3 cellular contexts compared by ENCODE assay signal in the genomic region with DNA sequence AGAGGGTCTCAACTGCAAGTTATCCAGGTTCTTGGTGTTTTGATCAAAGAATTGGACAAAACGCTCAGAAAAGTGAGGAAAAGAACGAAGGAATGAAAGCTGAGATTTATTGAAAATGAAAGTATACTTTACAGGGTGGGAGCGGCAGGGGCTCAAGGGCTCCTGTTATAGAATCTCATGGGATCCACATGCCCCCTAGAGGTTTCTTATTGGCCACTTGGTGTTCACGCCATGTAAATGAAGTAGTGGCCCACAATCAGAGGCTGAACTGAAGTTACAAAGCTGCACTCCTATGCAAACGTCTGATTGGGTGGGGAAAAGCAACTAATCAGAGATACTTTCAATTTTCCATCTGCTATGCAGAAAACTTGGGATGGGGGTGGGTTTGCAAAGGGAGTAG.
TF ChIP-seq lines count a peak whose summit lies in the region.

No MANE protein-coding gene starts in this region.

TF ChIP-seq in SK-N-SH, 30 proteins besides CTCF, POLR2A, EP300 and RAD21 (continued from another document and continues in another):
- TF ChIP-seq, protein P1, sequence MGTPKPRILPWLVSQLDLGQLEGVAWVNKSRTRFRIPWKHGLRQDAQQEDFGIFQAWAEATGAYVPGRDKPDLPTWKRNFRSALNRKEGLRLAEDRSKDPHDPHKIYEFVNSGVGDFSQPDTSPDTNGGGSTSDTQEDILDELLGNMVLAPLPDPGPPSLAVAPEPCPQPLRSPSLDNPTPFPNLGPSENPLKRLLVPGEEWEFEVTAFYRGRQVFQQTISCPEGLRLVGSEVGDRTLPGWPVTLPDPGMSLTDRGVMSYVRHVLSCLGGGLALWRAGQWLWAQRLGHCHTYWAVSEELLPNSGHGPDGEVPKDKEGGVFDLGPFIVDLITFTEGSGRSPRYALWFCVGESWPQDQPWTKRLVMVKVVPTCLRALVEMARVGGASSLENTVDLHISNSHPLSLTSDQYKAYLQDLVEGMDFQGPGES (IDR thresholded peaks at IDR 0.05; ENCODE audit: low read depth, low read length): no peak
- TF ChIP-seq, protein P2, sequence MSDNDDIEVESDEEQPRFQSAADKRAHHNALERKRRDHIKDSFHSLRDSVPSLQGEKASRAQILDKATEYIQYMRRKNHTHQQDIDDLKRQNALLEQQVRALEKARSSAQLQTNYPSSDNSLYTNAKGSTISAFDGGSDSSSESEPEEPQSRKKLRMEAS (IDR thresholded peaks at IDR 0.05; ENCODE audit: low read depth): no peak
- TF ChIP-seq GATA2 (CRISPR knock-in tag; IDR thresholded peaks at IDR 0.05): no peak
- no peak for TF ChIP-seq MEF2A (IDR thresholded peaks at IDR 0.05; ENCODE audit: borderline replicate concordance, low read depth)
- TF ChIP-seq FOSL2 (IDR thresholded peaks at IDR 0.05; ENCODE audit: borderline replicate concordance, low read depth): no peak
- no peak for TF ChIP-seq FOXJ3 (CRISPR knock-in tag; IDR thresholded peaks at IDR 0.05)
- TF ChIP-seq NFIC (IDR thresholded peaks at IDR 0.05; ENCODE audit: borderline replicate concordance): no peak
- no peak for TF ChIP-seq EZH2phosphoT487 (IDR thresholded peaks at IDR 0.05; ENCODE audit: borderline replicate concordance, low read depth)
- TF ChIP-seq NRF1 (IDR thresholded peaks at IDR 0.05; ENCODE audit: low read depth, low read length): no peak
- TF ChIP-seq SIN3A (IDR thresholded peaks at IDR 0.05; ENCODE audit: borderline replicate concordance, low read depth, low read length): no peak
- TF ChIP-seq TEAD4 (IDR thresholded peaks at IDR 0.05; ENCODE audit: borderline replicate concordance, insufficient read depth): no peak
- no peak for TF ChIP-seq YY1 (IDR thresholded peaks at IDR 0.05; ENCODE audit: low read depth)
- TF ChIP-seq, protein P3, sequence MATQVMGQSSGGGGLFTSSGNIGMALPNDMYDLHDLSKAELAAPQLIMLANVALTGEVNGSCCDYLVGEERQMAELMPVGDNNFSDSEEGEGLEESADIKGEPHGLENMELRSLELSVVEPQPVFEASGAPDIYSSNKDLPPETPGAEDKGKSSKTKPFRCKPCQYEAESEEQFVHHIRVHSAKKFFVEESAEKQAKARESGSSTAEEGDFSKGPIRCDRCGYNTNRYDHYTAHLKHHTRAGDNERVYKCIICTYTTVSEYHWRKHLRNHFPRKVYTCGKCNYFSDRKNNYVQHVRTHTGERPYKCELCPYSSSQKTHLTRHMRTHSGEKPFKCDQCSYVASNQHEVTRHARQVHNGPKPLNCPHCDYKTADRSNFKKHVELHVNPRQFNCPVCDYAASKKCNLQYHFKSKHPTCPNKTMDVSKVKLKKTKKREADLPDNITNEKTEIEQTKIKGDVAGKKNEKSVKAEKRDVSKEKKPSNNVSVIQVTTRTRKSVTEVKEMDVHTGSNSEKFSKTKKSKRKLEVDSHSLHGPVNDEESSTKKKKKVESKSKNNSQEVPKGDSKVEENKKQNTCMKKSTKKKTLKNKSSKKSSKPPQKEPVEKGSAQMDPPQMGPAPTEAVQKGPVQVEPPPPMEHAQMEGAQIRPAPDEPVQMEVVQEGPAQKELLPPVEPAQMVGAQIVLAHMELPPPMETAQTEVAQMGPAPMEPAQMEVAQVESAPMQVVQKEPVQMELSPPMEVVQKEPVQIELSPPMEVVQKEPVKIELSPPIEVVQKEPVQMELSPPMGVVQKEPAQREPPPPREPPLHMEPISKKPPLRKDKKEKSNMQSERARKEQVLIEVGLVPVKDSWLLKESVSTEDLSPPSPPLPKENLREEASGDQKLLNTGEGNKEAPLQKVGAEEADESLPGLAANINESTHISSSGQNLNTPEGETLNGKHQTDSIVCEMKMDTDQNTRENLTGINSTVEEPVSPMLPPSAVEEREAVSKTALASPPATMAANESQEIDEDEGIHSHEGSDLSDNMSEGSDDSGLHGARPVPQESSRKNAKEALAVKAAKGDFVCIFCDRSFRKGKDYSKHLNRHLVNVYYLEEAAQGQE (IDR thresholded peaks at IDR 0.05; ENCODE audit: low read depth, low read length): no peak

TF ChIP-seq in SK-N-SH treated with all-trans-retinoic acid at 6 μM for 48 hours, 23 proteins besides CTCF, POLR2A, EP300 and RAD21 (continued from another document and continues in another):
- TF ChIP-seq, protein P4, sequence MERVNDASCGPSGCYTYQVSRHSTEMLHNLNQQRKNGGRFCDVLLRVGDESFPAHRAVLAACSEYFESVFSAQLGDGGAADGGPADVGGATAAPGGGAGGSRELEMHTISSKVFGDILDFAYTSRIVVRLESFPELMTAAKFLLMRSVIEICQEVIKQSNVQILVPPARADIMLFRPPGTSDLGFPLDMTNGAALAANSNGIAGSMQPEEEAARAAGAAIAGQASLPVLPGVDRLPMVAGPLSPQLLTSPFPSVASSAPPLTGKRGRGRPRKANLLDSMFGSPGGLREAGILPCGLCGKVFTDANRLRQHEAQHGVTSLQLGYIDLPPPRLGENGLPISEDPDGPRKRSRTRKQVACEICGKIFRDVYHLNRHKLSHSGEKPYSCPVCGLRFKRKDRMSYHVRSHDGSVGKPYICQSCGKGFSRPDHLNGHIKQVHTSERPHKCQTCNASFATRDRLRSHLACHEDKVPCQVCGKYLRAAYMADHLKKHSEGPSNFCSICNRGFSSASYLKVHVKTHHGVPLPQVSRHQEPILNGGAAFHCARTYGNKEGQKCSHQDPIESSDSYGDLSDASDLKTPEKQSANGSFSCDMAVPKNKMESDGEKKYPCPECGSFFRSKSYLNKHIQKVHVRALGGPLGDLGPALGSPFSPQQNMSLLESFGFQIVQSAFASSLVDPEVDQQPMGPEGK (CRISPR knock-in tag; IDR thresholded peaks at IDR 0.05; ENCODE audit: borderline replicate concordance): no peak
- no peak for TF ChIP-seq ZNF70 (CRISPR knock-in tag; IDR thresholded peaks at IDR 0.05)
- TF ChIP-seq OSR1 (CRISPR knock-in tag; IDR thresholded peaks at IDR 0.05): no peak
- TF ChIP-seq, protein P5, sequence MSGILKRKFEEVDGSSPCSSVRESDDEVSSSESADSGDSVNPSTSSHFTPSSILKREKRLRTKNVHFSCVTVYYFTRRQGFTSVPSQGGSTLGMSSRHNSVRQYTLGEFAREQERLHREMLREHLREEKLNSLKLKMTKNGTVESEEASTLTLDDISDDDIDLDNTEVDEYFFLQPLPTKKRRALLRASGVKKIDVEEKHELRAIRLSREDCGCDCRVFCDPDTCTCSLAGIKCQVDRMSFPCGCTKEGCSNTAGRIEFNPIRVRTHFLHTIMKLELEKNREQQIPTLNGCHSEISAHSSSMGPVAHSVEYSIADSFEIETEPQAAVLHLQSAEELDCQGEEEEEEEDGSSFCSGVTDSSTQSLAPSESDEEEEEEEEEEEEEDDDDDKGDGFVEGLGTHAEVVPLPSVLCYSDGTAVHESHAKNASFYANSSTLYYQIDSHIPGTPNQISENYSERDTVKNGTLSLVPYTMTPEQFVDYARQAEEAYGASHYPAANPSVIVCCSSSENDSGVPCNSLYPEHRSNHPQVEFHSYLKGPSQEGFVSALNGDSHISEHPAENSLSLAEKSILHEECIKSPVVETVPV (CRISPR knock-in tag; IDR thresholded peaks at IDR 0.05): no peak
- TF ChIP-seq ISL1 (CRISPR knock-in tag; IDR thresholded peaks at IDR 0.05): no peak
- no peak for TF ChIP-seq ZNF565 (CRISPR knock-in tag; conservative IDR thresholded peaks at IDR 0.05; ENCODE audit: low read depth)
- TF ChIP-seq, protein P6, sequence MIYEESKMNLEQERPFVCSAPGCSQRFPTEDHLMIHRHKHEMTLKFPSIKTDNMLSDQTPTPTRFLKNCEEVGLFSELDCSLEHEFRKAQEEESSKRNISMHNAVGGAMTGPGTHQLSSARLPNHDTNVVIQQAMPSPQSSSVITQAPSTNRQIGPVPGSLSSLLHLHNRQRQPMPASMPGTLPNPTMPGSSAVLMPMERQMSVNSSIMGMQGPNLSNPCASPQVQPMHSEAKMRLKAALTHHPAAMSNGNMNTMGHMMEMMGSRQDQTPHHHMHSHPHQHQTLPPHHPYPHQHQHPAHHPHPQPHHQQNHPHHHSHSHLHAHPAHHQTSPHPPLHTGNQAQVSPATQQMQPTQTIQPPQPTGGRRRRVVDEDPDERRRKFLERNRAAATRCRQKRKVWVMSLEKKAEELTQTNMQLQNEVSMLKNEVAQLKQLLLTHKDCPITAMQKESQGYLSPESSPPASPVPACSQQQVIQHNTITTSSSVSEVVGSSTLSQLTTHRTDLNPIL (CRISPR knock-in tag; IDR thresholded peaks at IDR 0.05; ENCODE audit: low read depth): no peak
- TF ChIP-seq ESRRG (CRISPR knock-in tag; IDR thresholded peaks at IDR 0.05): no peak
- no peak for TF ChIP-seq SNAI2 (CRISPR knock-in tag; IDR thresholded peaks at IDR 0.05)
- TF ChIP-seq, protein P7, sequence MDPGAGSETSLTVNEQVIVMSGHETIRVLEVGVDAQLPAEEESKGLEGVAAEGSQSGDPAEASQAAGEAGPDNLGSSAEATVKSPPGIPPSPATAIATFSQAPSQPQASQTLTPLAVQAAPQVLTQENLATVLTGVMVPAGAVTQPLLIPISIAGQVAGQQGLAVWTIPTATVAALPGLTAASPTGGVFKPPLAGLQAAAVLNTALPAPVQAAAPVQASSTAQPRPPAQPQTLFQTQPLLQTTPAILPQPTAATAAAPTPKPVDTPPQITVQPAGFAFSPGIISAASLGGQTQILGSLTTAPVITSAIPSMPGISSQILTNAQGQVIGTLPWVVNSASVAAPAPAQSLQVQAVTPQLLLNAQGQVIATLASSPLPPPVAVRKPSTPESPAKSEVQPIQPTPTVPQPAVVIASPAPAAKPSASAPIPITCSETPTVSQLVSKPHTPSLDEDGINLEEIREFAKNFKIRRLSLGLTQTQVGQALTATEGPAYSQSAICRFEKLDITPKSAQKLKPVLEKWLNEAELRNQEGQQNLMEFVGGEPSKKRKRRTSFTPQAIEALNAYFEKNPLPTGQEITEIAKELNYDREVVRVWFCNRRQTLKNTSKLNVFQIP (CRISPR knock-in tag; IDR thresholded peaks at IDR 0.05; ENCODE audit: borderline replicate concordance, low read depth): no peak

TF ChIP-seq in Ishikawa, 13 proteins besides CTCF, POLR2A, EP300 and RAD21 (continued from another document):
- TF ChIP-seq, protein P3 (IDR thresholded peaks at IDR 0.05; ENCODE audit: low read depth): no peak
- TF ChIP-seq YY1 (IDR thresholded peaks at IDR 0.05; ENCODE audit: low read depth) (no peak), TCF12 (IDR thresholded peaks at IDR 0.05; ENCODE audit: low read depth) (no peak), EGR1 (IDR thresholded peaks at IDR 0.05) (no peak), FOXM1 (IDR thresholded peaks at IDR 0.05; ENCODE audit: borderline replicate concordance, low read depth) (no peak), CREB1 (IDR thresholded peaks at IDR 0.05; ENCODE audit: low read depth) (no peak)
- TF ChIP-seq, protein P2 (IDR thresholded peaks at IDR 0.05): no peak
- TF ChIP-seq, protein P8, sequence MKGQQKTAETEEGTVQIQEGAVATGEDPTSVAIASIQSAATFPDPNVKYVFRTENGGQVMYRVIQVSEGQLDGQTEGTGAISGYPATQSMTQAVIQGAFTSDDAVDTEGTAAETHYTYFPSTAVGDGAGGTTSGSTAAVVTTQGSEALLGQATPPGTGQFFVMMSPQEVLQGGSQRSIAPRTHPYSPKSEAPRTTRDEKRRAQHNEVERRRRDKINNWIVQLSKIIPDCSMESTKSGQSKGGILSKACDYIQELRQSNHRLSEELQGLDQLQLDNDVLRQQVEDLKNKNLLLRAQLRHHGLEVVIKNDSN (IDR thresholded peaks at IDR 0.05): no peak
